1 cellular context compared by ENCODE assay signal in genomic region chr13:51066091-51066831, GRCh38.
TF ChIP-seq lines count a peak whose summit lies in the region.

No MANE protein-coding gene starts in this region.

TF ChIP-seq in IMR-90, 13 proteins besides CTCF, POLR2A, EP300 and RAD21 (continued from another document):
- TF ChIP-seq MXI1 (IDR thresholded peaks at IDR 0.05; ENCODE audit: borderline replicate concordance, low read depth, low read length) (no peak), FOS (IDR thresholded peaks at IDR 0.05; ENCODE audit: low read depth, low read length) (no peak), MAZ (IDR thresholded peaks at IDR 0.05; ENCODE audit: borderline replicate concordance, low read depth, low read length) (no peak), CHD1 (IDR thresholded peaks at IDR 0.05; ENCODE audit: low read depth, low read length) (no peak), MAFK (IDR thresholded peaks at IDR 0.05; ENCODE audit: low read depth, low read length) (no peak)
- TF ChIP-seq, protein P1, sequence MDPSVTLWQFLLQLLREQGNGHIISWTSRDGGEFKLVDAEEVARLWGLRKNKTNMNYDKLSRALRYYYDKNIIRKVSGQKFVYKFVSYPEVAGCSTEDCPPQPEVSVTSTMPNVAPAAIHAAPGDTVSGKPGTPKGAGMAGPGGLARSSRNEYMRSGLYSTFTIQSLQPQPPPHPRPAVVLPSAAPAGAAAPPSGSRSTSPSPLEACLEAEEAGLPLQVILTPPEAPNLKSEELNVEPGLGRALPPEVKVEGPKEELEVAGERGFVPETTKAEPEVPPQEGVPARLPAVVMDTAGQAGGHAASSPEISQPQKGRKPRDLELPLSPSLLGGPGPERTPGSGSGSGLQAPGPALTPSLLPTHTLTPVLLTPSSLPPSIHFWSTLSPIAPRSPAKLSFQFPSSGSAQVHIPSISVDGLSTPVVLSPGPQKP (IDR thresholded peaks at IDR 0.05; ENCODE audit: borderline replicate concordance, low read depth, low read length): no peak
TF ChIP-seq in IMR-90: peak in this region for 0.
